8 cellular contexts compared by ENCODE assay signal in the genomic region with DNA sequence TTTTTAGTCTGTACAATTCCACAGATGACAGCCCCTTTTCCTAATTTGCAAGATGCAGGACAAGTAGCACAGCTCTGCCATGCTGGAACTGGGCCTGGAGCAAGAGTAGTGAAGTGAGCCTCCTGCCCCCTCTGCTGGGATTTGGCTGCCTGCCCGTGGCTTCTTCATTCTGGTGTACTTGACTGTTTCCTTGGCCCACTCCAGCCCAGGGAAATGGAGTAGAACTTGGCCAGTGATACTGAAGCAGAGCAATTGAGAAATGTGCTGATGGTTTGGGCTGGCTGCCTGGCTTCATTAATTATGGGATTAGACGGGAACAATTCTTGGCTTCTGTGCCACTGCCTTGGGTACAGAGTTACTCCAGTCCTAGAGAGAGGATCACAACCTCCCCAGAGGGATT. TPM values are rescaled to one million over a fixed set of nuclear protein-coding genes. Genes with fewer than 3 reads are reported as not detected.
DNase-seq lines count a peak whose midpoint lies in the region; ATAC-seq and TF ChIP-seq lines count a peak whose summit lies in the region.

No MANE protein-coding gene starts in this region.

- no peaks in the 10 kb centered on the region for H3K9me3 ChIP-seq in A673 (ENCODE audit: low read depth, low read length, poor library complexity, severe bottlenecking)
- H3K9me3 ChIP-seq in esophagus (ENCODE audit: control insufficient read depth in 2 of 2, insufficient read depth in 1 of 2, low read depth in 1 of 2, low read length in 1 of 2), result no peaks in the 10 kb centered on the region

- intact Hi-C loops in A673 (cut with micrococcal nuclease; ENCODE audit: unreplicated experiment), result no loop called here

- CTCF ChIA-PET in A673 (lab: Charles Lee), result no interaction called here

- no TSS peak for BruUV-seq in A673 (replicated peaks; lab: Mats Ljungman, UMichigan)

- no peak overlapping the region for H3K4me3 Mint-ChIP-seq in mesothelial cell of epicardium

- H3K9me3 Mint-ChIP-seq in mesothelial cell of epicardium, result peaks cover 3% of the 10 kb centered on the region

- peaks cover 15% of the 10 kb centered on the region for H3K4me1 Mint-ChIP-seq in mesothelial cell of epicardium

- peaks cover 19% of the 10 kb centered on the region for H3K4me1 ChIP-seq in A673 (ENCODE audit: insufficient read depth, low read length, poor library complexity, severe bottlenecking)
- H3K4me1 ChIP-seq in esophagus (ENCODE audit: control insufficient read depth in 2 of 2, insufficient read depth in 2 of 2, low read length in 1 of 2), result peaks cover 2 to 12% of the 10 kb centered on the region in 2 donors

- POLR2A ChIA-PET in A673 (lab: Charles Lee; ENCODE audit: low non-redundant PET), result no interaction called here

- WGBS in esophagus, 2 donors, result 10 to 14% methylated on average over 2 of the region's 2 CpGs

- H3K27ac ChIP-seq in A673 (ENCODE audit: low read depth, low read length, poor library complexity, severe bottlenecking) (peak overlapping the region; percentile 68), esophagus (ENCODE audit: low read depth in 2 of 2, low read length in 1 of 2) (peak overlapping the region; percentile 36 to 81)

- peak; percentile 80 for DNase-seq in A673 (ENCODE audit: low spot score)
- DNase-seq in NCI-H345 (lab: John Stamatoyannopoulos, UW), result peak; percentile 51
- DNase-seq in mesothelial cell of epicardium (ENCODE audit: low spot score in 2 of 2, unreplicated experiment in 2 of 2), result no peak
- DNase-seq in NCI-H146 (lab: John Stamatoyannopoulos, UW), result no peak
- no peak for DNase-seq in DMS153 treated with DMSO at 0.1 percent for 48 hours (lab: John Stamatoyannopoulos, UW; ENCODE audit: unreplicated experiment)
- DNase-seq in amniotic stem cell (lab: John Stamatoyannopoulos, UW), result no peak

- no peaks in the 10 kb centered on the region for H3K27me3 ChIP-seq in A673 (replicated peaks; ENCODE audit: insufficient read depth, low read depth, low read length, poor library complexity)
- H3K27me3 ChIP-seq in esophagus (ENCODE audit: control insufficient read depth in 1 of 2, insufficient read depth in 2 of 2, low read length in 2 of 2), result no peaks in the 10 kb centered on the region

- H3K36me3 ChIP-seq in A673 (ENCODE audit: insufficient read depth, low read length, poor library complexity, severe bottlenecking), result no peaks in the 10 kb centered on the region
- no peaks in the 10 kb centered on the region for H3K36me3 ChIP-seq in esophagus (ENCODE audit: control insufficient read depth in 2 of 2, insufficient read depth in 2 of 2, low read length in 1 of 2)

- peaks cover 12% of the 10 kb centered on the region for H3K27me3 Mint-ChIP-seq in mesothelial cell of epicardium (ENCODE audit: low read depth)

- TF ChIP-seq CTCF in A673 (conservative IDR thresholded peaks at IDR 0.05; ENCODE audit: low read depth, low read length) (no peak), mesothelial cell of epicardium (IDR thresholded peaks at IDR 0.05; ENCODE audit: unreplicated experiment) (no peak)

- H3K4me3 ChIP-seq in A673 (ENCODE audit: low read depth, low read length, poor library complexity, severe bottlenecking) (no peak overlapping the region), esophagus (ENCODE audit: low read depth in 1 of 2, low read length in 2 of 2) (no peak overlapping the region)

- H3K27ac Mint-ChIP-seq in mesothelial cell of epicardium, result peak overlapping the region; percentile 27

- no peak for ATAC-seq in GM18907 (IDR thresholded peaks at IDR 0.05; ENCODE audit: unreplicated experiment)

- peaks cover 1% of the 10 kb centered on the region for H3K36me3 Mint-ChIP-seq in mesothelial cell of epicardium

RNA-seq across cellular contexts. Expression of gene GPD1L, which starts 2.8 kb away (rescaled TPM):
- total RNA-seq in A673 (2021), result 9.9 and 12.6 TPM in 2 replicates
- 10 to 100 TPM; 21.5 to 22.4 TPM for polyA plus RNA-seq in esophagus
- total RNA-seq in mesothelial cell of epicardium, result 8.5 to 10.4 TPM (median 9.3 TPM) in 3 replicates

Comparison
In these comparisons a context has a peak if more than half of its experiments do, and no peak if none do; other contexts are left out.
1. DNase-seq: peak in A673 (single experiment) and NCI-H345 (single experiment); none in mesothelial cell of epicardium (0 of 2), NCI-H146 (single experiment), DMS153 treated with DMSO at 0.1 percent for 48 hours (single experiment) and amniotic stem cell (single experiment).